Comparison of ENCODE assay signal across 10 cellular contexts in genomic region chr2:202037086-202037485, GRCh38. TPM values are rescaled to one million over a fixed set of nuclear protein-coding genes. Genes with fewer than 3 reads are reported as not detected.
DNase-seq lines count a peak whose midpoint lies in the region; ATAC-seq and TF ChIP-seq lines count a peak whose summit lies in the region.
"Had no signal": no experiment of that assay in that cellular context is flagged by ENCODE, and none has a peak within 500 bp of the region (broad histone marks: within the 10 kb centered on the region; RNA-seq: fewer than 3 reads in every experiment).

No MANE protein-coding gene starts in this region.

- TF ChIP-seq CTCF in fibroblast of villous mesenchyme (IDR thresholded peaks at IDR 0.05; ENCODE audit: insufficient read depth, low read depth, low read length) (no peak), psoas muscle (IDR thresholded peaks at IDR 0.05) (no peak), testis (IDR thresholded peaks at IDR 0.05) (no peak)

- ATAC-seq in psoas muscle (no peak), GM19397 (IDR thresholded peaks at IDR 0.05; ENCODE audit: unreplicated experiment) (no peak)
- ATAC-seq in activated T-helper 17 cell treated with anti-CD3 and anti-CD28 coated beads, Interleukin-2, amount 50 U/mL, for 72 hours (replicated peaks), result no peak
- ATAC-seq: activated CD4-positive, CD25-positive, alpha-beta regulatory T cell treated with anti-CD3 and anti-CD28 coated beads, Interleukin-2, amount 50 U/mL, for 24 hours had no signal

- DNase-seq in Caki2 (ENCODE audit: low read depth) (peak; percentile 37), NT2/D1 (ENCODE audit: low read depth, low spot score) (no peak), fibroblast of villous mesenchyme (ENCODE audit: low read depth) (peak; percentile 70), psoas muscle (no peak), testis (no peak), DMS79 treated with DMSO at 0.1 percent for 48 hours (lab: John Stamatoyannopoulos, UW) (no peak)
- DNase-seq: activated naive CD8-positive, alpha-beta T cell treated with anti-CD3 and anti-CD28 coated beads for 36 hours had no signal

- no peaks in the 10 kb centered on the region for H3K9me3 Mint-ChIP-seq in activated T-helper 17 cell treated with anti-CD3 and anti-CD28 coated beads, Interleukin-2, amount 50 U/mL, for 72 hours
- H3K9me3 Mint-ChIP-seq: activated naive CD8-positive, alpha-beta T cell treated with anti-CD3 and anti-CD28 coated beads for 36 hours had no signal

- no peak overlapping the region for H3K4me3 Mint-ChIP-seq in activated T-helper 17 cell treated with anti-CD3 and anti-CD28 coated beads, Interleukin-2, amount 50 U/mL, for 72 hours
- H3K4me3 Mint-ChIP-seq: activated naive CD8-positive, alpha-beta T cell treated with anti-CD3 and anti-CD28 coated beads for 36 hours had no signal

- H3K27ac ChIP-seq in psoas muscle (peak overlapping the region; percentile 96), testis (no peak overlapping the region)

- peaks cover 24% of the 10 kb centered on the region for H3K27me3 ChIP-seq in NT2/D1 (ENCODE audit: insufficient read depth, insufficient read length)
- no peaks in the 10 kb centered on the region for H3K27me3 ChIP-seq in psoas muscle (ENCODE audit: insufficient read depth in 3 of 3, low read length in 2 of 3)
- no peaks in the 10 kb centered on the region for H3K27me3 ChIP-seq in testis

- 22 to 36% (median 26%) methylated on average over 7 of the region's 7 CpGs for WGBS in psoas muscle, 3 donors
- 38 to 54% methylated on average over 7 of the region's 7 CpGs for WGBS in testis, 2 donors

- intact Hi-C loops in psoas muscle (cut with DNase I) (loop anchor here (5.0 to 10.0 kb wide), 6 partner anchors 125 to 595 kb away; partner anchors contain the start of gene FAM117B (in 1 of the 2)), testis (cut with DNase I; ENCODE audit: low total_unique reads) (no loop called here)

- peaks cover 31% of the 10 kb centered on the region for H3K27me3 Mint-ChIP-seq in activated T-helper 17 cell treated with anti-CD3 and anti-CD28 coated beads, Interleukin-2, amount 50 U/mL, for 72 hours

- in situ Hi-C loops in Caki2 (cut with HindIII; ENCODE audit: low pct_unique_long_range_greater_than_20kb, low sequenced_read_pairs), result no loop called here

- no peaks in the 10 kb centered on the region; the same call in 1 of the 2 replicates for H3K9me3 ChIP-seq in NT2/D1 (ENCODE audit: insufficient read depth, low read length)
- no peaks in the 10 kb centered on the region for H3K9me3 ChIP-seq in psoas muscle
- no peaks in the 10 kb centered on the region for H3K9me3 ChIP-seq in testis

- H3K36me3 Mint-ChIP-seq in activated T-helper 17 cell treated with anti-CD3 and anti-CD28 coated beads, Interleukin-2, amount 50 U/mL, for 72 hours (ENCODE audit: low read depth), result no peaks in the 10 kb centered on the region
- H3K36me3 Mint-ChIP-seq: activated naive CD8-positive, alpha-beta T cell treated with anti-CD3 and anti-CD28 coated beads for 36 hours had no signal

- H3K27ac Mint-ChIP-seq in activated T-helper 17 cell treated with anti-CD3 and anti-CD28 coated beads, Interleukin-2, amount 50 U/mL, for 72 hours, result no peak overlapping the region
- H3K27ac Mint-ChIP-seq: activated naive CD8-positive, alpha-beta T cell treated with anti-CD3 and anti-CD28 coated beads for 36 hours had no signal

- TF ChIP-seq POLR2A in testis (IDR thresholded peaks at IDR 0.05), result no peak

- peaks cover 7% of the 10 kb centered on the region for H3K4me1 ChIP-seq in NT2/D1 (ENCODE audit: insufficient read depth, insufficient read length)
- peaks cover 52% of the 10 kb centered on the region for H3K4me1 ChIP-seq in psoas muscle
- peaks cover 4% of the 10 kb centered on the region for H3K4me1 ChIP-seq in testis

- H3K9ac ChIP-seq in NT2/D1 (ENCODE audit: insufficient read length, low read depth), result peak overlapping the region; percentile 97

- H3K4me1 Mint-ChIP-seq in activated T-helper 17 cell treated with anti-CD3 and anti-CD28 coated beads, Interleukin-2, amount 50 U/mL, for 72 hours, result peaks cover 6% of the 10 kb centered on the region

- peaks cover 29% of the 10 kb centered on the region for H3K36me3 ChIP-seq in NT2/D1 (ENCODE audit: insufficient read depth, insufficient read length, low read length)
- no peaks in the 10 kb centered on the region for H3K36me3 ChIP-seq in psoas muscle (ENCODE audit: insufficient read depth in 1 of 2, low read depth in 1 of 2)
- H3K36me3 ChIP-seq in testis (ENCODE audit: low read depth, missing control alignments), result no peaks in the 10 kb centered on the region

- H3K4me3 ChIP-seq in NT2/D1 (ENCODE audit: insufficient read length, low read depth) (peak overlapping the region; percentile 95), fibroblast of villous mesenchyme (ENCODE audit: low read depth, low read length) (peak overlapping the region; percentile 71), psoas muscle (peak overlapping the region; percentile 87), testis (no peak overlapping the region)

RNA-seq across cellular contexts. Expression of gene FZD7, which starts 3.4 kb away (rescaled TPM):
- total RNA-seq in Caki2 (2014; rRNA removed; shearing (Covaris generic); ENCODE audit: low replicate concordance), result 83.2 and 92.1 TPM in 2 replicates
- total RNA-seq in fibroblast of villous mesenchyme (14.7 and 43.8 TPM in 2 replicates), psoas muscle (10 to 100 TPM in 2 of 4 donors, 1 to 10 TPM in 2; 4.1 to 32.1 (median 9.9) TPM), testis (1 to 10 TPM; 8.3 to 9.1 TPM)
- polyA plus RNA-seq in psoas muscle (10 to 100 TPM in 1 of 3 donors, 1 to 10 TPM in 2; 1.8 to 14.4 (median 3.7) TPM), testis (ENCODE audit: insufficient read depth, low read depth, low replicate concordance) (7.1 TPM)
- total RNA-seq in activated T-helper 17 cell treated with anti-CD3 and anti-CD28 coated beads, Interleukin-2, amount 50 U/mL, for 72 hours, result 1 to 10 TPM in 1 of 2 donors, under 1 TPM in 1; 0.06 to 1.6 TPM

RNA-seq across cellular contexts. Expression of gene KIAA2012, which starts 36.0 kb away (rescaled TPM):
- not detected in 2 replicates for total RNA-seq in Caki2 (2014; rRNA removed; shearing (Covaris generic); ENCODE audit: low replicate concordance)
- under 0.01 TPM in 2 replicates for total RNA-seq in fibroblast of villous mesenchyme
- total RNA-seq in psoas muscle, result under 1 TPM in 1 of 4 donors, not detected in 3; 0.06 TPM
- under 1 TPM in 1 of 3 donors, not detected in 2; 0.03 TPM for polyA plus RNA-seq in psoas muscle
- total RNA-seq in testis, result 1 to 10 TPM; 1.1 to 1.3 TPM
- 1.6 TPM for polyA plus RNA-seq in testis (ENCODE audit: insufficient read depth, low read depth, low replicate concordance)
- total RNA-seq in activated T-helper 17 cell treated with anti-CD3 and anti-CD28 coated beads, Interleukin-2, amount 50 U/mL, for 72 hours, result not detected
- total RNA-seq: activated naive CD8-positive, alpha-beta T cell treated with anti-CD3 and anti-CD28 coated beads for 36 hours had no signal

Comparison
In these comparisons a context has a peak if more than half of its experiments do, and no peak if none do; other contexts are left out.
1. DNase-seq: peak in Caki2 (single experiment) and fibroblast of villous mesenchyme (single experiment); none in NT2/D1 (single experiment), psoas muscle (0 of 2), testis (single experiment) and DMS79 treated with DMSO at 0.1 percent for 48 hours (single experiment).
2. H3K4me3 ChIP-seq: peak in NT2/D1 (single experiment), fibroblast of villous mesenchyme (single experiment) and psoas muscle (single experiment); none in testis (0 of 2).